Comparison of ENCODE assay signal across 11 cellular contexts in genomic region chr1:209704584-209704983, GRCh38. TPM values are rescaled to one million over a fixed set of nuclear protein-coding genes. Genes with fewer than 3 reads are reported as not detected.
DNase-seq lines count a peak whose midpoint lies in the region; ATAC-seq and TF ChIP-seq lines count a peak whose summit lies in the region.
"Had no signal": no experiment of that assay in that cellular context is flagged by ENCODE, and none has a peak within 500 bp of the region (broad histone marks: within the 10 kb centered on the region; RNA-seq: fewer than 3 reads in every experiment).

Gene HSD11B1 (plus strand): TSS chr1:209704846. CDS start chr1:209704943, 97 bp downstream.

- 50 to 58% methylated on average over 6 of the region's 6 CpGs for WGBS in lower leg skin, 2 donors
- 76 to 79% methylated on average over 4 to 6 of the region's 6 CpGs for WGBS in thyroid gland, 2 donors

- no peak for DNase-seq in activated CD8-positive, alpha-beta T cell treated with anti-CD3 and anti-CD28 coated beads for 36 hours
- DNase-seq in activated CD8-positive, alpha-beta T cell treated with anti-CD3 and anti-CD28 coated beads, Interleukin-2, amount 10 ng/mL, durations not matched to agents 7 days and 5 days = no peak
- DNase-seq in breast epithelium (ENCODE audit: low spot score in 2 of 2) (peak; percentile 53 to 65), lower leg skin (ENCODE audit: low spot score in 2 of 2) (peak; percentile 82 to 96), thyroid gland (peak; percentile 17), NCI-H2196 treated with DMSO at 0.1 percent for 48 hours (lab: John Stamatoyannopoulos, UW; ENCODE audit: unreplicated experiment) (no peak)
- DNase-seq in CD4-positive, alpha-beta memory T cell = no peak
- DNase-seq: activated CD4-positive, alpha-beta T cell treated with anti-CD3 and anti-CD28 coated beads, Interleukin-2, amount 50 U/mL, for 48 hours; NCI-H226 had no signal

- no peaks in the 10 kb centered on the region for H3K27me3 Mint-ChIP-seq in activated CD8-positive, alpha-beta T cell treated with anti-CD3 and anti-CD28 coated beads for 36 hours
- H3K27me3 Mint-ChIP-seq in activated CD8-positive, alpha-beta T cell treated with anti-CD3 and anti-CD28 coated beads, Interleukin-2, amount 10 ng/mL, durations not matched to agents 7 days and 5 days (ENCODE audit: low read depth) = no peaks in the 10 kb centered on the region
- peaks cover 0 to 3% of the 10 kb centered on the region in 2 donors for H3K27me3 Mint-ChIP-seq in CD4-positive, alpha-beta memory T cell

- no peaks in the 10 kb centered on the region for H3K36me3 Mint-ChIP-seq in activated CD8-positive, alpha-beta T cell treated with anti-CD3 and anti-CD28 coated beads for 36 hours (ENCODE audit: low read depth)
- no peaks in the 10 kb centered on the region for H3K36me3 Mint-ChIP-seq in activated CD8-positive, alpha-beta T cell treated with anti-CD3 and anti-CD28 coated beads, Interleukin-2, amount 10 ng/mL, durations not matched to agents 7 days and 5 days (ENCODE audit: low read depth)
- H3K36me3 Mint-ChIP-seq in CD4-positive, alpha-beta memory T cell = peaks cover 9 to 35% of the 10 kb centered on the region in 2 donors

- no peak for ATAC-seq in activated CD8-positive, alpha-beta T cell treated with anti-CD3 and anti-CD28 coated beads for 36 hours
- no peak for ATAC-seq in activated CD8-positive, alpha-beta T cell treated with anti-CD3 and anti-CD28 coated beads, Interleukin-2, amount 10 ng/mL, durations not matched to agents 7 days and 5 days
- no peak for ATAC-seq in GM19395 (IDR thresholded peaks at IDR 0.05; ENCODE audit: unreplicated experiment)

- no peak for TF ChIP-seq CTCF in activated CD8-positive, alpha-beta T cell treated with anti-CD3 and anti-CD28 coated beads for 36 hours (IDR thresholded peaks at IDR 0.05)
- TF ChIP-seq CTCF in breast epithelium (IDR thresholded peaks at IDR 0.05) (no peak), lower leg skin (IDR thresholded peaks at IDR 0.05) (no peak), thyroid gland (IDR thresholded peaks at IDR 0.05) (no peak)

- H3K9me3 Mint-ChIP-seq in activated CD8-positive, alpha-beta T cell treated with anti-CD3 and anti-CD28 coated beads for 36 hours = no peaks in the 10 kb centered on the region
- no peaks in the 10 kb centered on the region for H3K9me3 Mint-ChIP-seq in activated CD8-positive, alpha-beta T cell treated with anti-CD3 and anti-CD28 coated beads, Interleukin-2, amount 10 ng/mL, durations not matched to agents 7 days and 5 days (ENCODE audit: insufficient read depth)
- H3K9me3 Mint-ChIP-seq in CD4-positive, alpha-beta memory T cell = no peaks in the 10 kb centered on the region

- peak within 1 kb of the TSS; percentile 41 to 80 for H3K27ac ChIP-seq in breast epithelium
- no peak within 1 kb of the TSS for H3K27ac ChIP-seq in thyroid gland
- H3K27ac ChIP-seq in CD4-positive, alpha-beta memory T cell (ENCODE audit: low read depth, low read length) = no peak within 1 kb of the TSS

- intact Hi-C loops in activated CD8-positive, alpha-beta T cell treated with anti-CD3 and anti-CD28 coated beads for 36 hours (cut with micrococcal nuclease) = no loop called here
- intact Hi-C loops in breast epithelium (cut with DNase I; ENCODE audit: low total_unique reads) (no loop called here), lower leg skin (cut with DNase I; ENCODE audit: low total_unique reads) (no loop called here), thyroid gland (cut with DNase I) (no loop called here)
- intact Hi-C loops in CD4-positive, alpha-beta memory T cell (cut with micrococcal nuclease) = no loop called here

- POLR2A ChIA-PET in activated CD8-positive, alpha-beta T cell treated with anti-CD3 and anti-CD28 coated beads for 36 hours (lab: Charles Lee) = no interaction called here
- POLR2A ChIA-PET in activated CD8-positive, alpha-beta T cell treated with anti-CD3 and anti-CD28 coated beads, Interleukin-2, amount 10 ng/mL, durations not matched to agents 7 days and 5 days (lab: Charles Lee) = no interaction called here
- POLR2A ChIA-PET in CD4-positive, alpha-beta memory T cell (lab: Charles Lee; ENCODE audit: partially characterized antibody) = interaction anchor here (0.9 kb wide), 1 partner anchor 9 kb away, joined by 3 read pairs; no protein-coding TSS in a partner anchor

- H3K4me1 Mint-ChIP-seq in activated CD8-positive, alpha-beta T cell treated with anti-CD3 and anti-CD28 coated beads for 36 hours (ENCODE audit: low read depth) = peaks cover 33% of the 10 kb centered on the region
- H3K4me1 Mint-ChIP-seq in activated CD8-positive, alpha-beta T cell treated with anti-CD3 and anti-CD28 coated beads, Interleukin-2, amount 10 ng/mL, durations not matched to agents 7 days and 5 days (ENCODE audit: low read depth) = peaks cover 3% of the 10 kb centered on the region
- peaks cover 5 to 11% (median 8%) of the 10 kb centered on the region in 4 donors for H3K4me1 Mint-ChIP-seq in CD4-positive, alpha-beta memory T cell

- CTCF ChIA-PET in activated CD8-positive, alpha-beta T cell treated with anti-CD3 and anti-CD28 coated beads for 36 hours (lab: Charles Lee) = interaction anchor here (0.7 to 4.6 kb wide), 4 partner anchors 11 to 1273 kb away, joined by 3 to 29 read pairs (median 3); no protein-coding TSS in a partner anchor
- CTCF ChIA-PET in activated CD8-positive, alpha-beta T cell treated with anti-CD3 and anti-CD28 coated beads, Interleukin-2, amount 10 ng/mL, durations not matched to agents 7 days and 5 days (lab: Charles Lee) = interaction anchor here (1.0 to 1.7 kb wide), 3 partner anchors 12 to 135 kb away, joined by 3 to 5 read pairs (median 4); no protein-coding TSS in a partner anchor
- CTCF ChIA-PET in CD4-positive, alpha-beta memory T cell (lab: Charles Lee; ENCODE audit: partially characterized antibody) = interaction anchor here (1.5 to 1.7 kb wide), 3 partner anchors 11 to 138 kb away, joined by 4 to 5 read pairs (median 5); no protein-coding TSS in a partner anchor

- H3K4me1 ChIP-seq in breast epithelium (no peaks in the 10 kb centered on the region), thyroid gland (no peaks in the 10 kb centered on the region)
- H3K4me1 ChIP-seq in CD4-positive, alpha-beta memory T cell (ENCODE audit: insufficient read depth, low read length) = no peaks in the 10 kb centered on the region

- H3K4me3 ChIP-seq in breast epithelium (peak within 1 kb of the TSS in 1 of 3 donors; percentile 15), lower leg skin (ENCODE audit: low read depth, poor library complexity, severe bottlenecking) (no peak within 1 kb of the TSS), thyroid gland (replicated peaks in 1 of 3) (no peak within 1 kb of the TSS)
- H3K4me3 ChIP-seq in CD4-positive, alpha-beta memory T cell (ENCODE audit: low read length in 2 of 2) = no peak within 1 kb of the TSS

- no peak for TF ChIP-seq POLR2A in breast epithelium (IDR thresholded peaks at IDR 0.05)
- no peak for TF ChIP-seq POLR2A in lower leg skin (IDR thresholded peaks at IDR 0.05)
- TF ChIP-seq POLR2A in thyroid gland (IDR thresholded peaks at IDR 0.05) = no peak

- peak within 1 kb of the TSS; percentile 76 for H3K27ac Mint-ChIP-seq in activated CD8-positive, alpha-beta T cell treated with anti-CD3 and anti-CD28 coated beads for 36 hours
- no peak within 1 kb of the TSS for H3K27ac Mint-ChIP-seq in activated CD8-positive, alpha-beta T cell treated with anti-CD3 and anti-CD28 coated beads, Interleukin-2, amount 10 ng/mL, durations not matched to agents 7 days and 5 days
- H3K27ac Mint-ChIP-seq in CD4-positive, alpha-beta memory T cell = no peak within 1 kb of the TSS

- H3K9me3 ChIP-seq in breast epithelium (no peaks in the 10 kb centered on the region), thyroid gland (no peaks in the 10 kb centered on the region)
- no peaks in the 10 kb centered on the region for H3K9me3 ChIP-seq in CD4-positive, alpha-beta memory T cell (ENCODE audit: control insufficient read depth in 1 of 2, low read length in 2 of 2)

- H3K36me3 ChIP-seq in breast epithelium = no peaks in the 10 kb centered on the region
- H3K36me3 ChIP-seq in thyroid gland = no peaks in the 10 kb centered on the region
- H3K36me3 ChIP-seq in CD4-positive, alpha-beta memory T cell (ENCODE audit: insufficient read depth, low read length) = no peaks in the 10 kb centered on the region

- H3K27me3 ChIP-seq in breast epithelium (no peaks in the 10 kb centered on the region), thyroid gland (no peaks in the 10 kb centered on the region)
- no peaks in the 10 kb centered on the region for H3K27me3 ChIP-seq in CD4-positive, alpha-beta memory T cell (ENCODE audit: insufficient read depth, low read length)

- no peak within 1 kb of the TSS for H3K4me3 Mint-ChIP-seq in activated CD8-positive, alpha-beta T cell treated with anti-CD3 and anti-CD28 coated beads for 36 hours
- H3K4me3 Mint-ChIP-seq in activated CD8-positive, alpha-beta T cell treated with anti-CD3 and anti-CD28 coated beads, Interleukin-2, amount 10 ng/mL, durations not matched to agents 7 days and 5 days = no peak within 1 kb of the TSS
- H3K4me3 Mint-ChIP-seq in CD4-positive, alpha-beta memory T cell = no peak within 1 kb of the TSS

RNA-seq across cellular contexts. Expression of gene HSD11B1, which starts in this region (rescaled TPM):
- total RNA-seq in activated CD8-positive, alpha-beta T cell treated with anti-CD3 and anti-CD28 coated beads for 36 hours = under 1 TPM; 0.47 to 0.59 TPM
- total RNA-seq in activated CD8-positive, alpha-beta T cell treated with anti-CD3 and anti-CD28 coated beads, Interleukin-2, amount 10 ng/mL, durations not matched to agents 7 days and 5 days = not detected
- 10 to 100 TPM in 1 of 3 donors, 1 to 10 TPM in 1, under 1 TPM in 1; 0.88 to 90.1 (median 7.5) TPM for total RNA-seq in breast epithelium
- total RNA-seq in lower leg skin = 100 to 1,000 TPM in 1 of 4 donors, 10 to 100 TPM in 3; 37.1 to 166 (median 55.9) TPM
- total RNA-seq in thyroid gland = 10 to 100 TPM in 1 of 4 donors, 1 to 10 TPM in 3; 1.1 to 20.7 (median 2.4) TPM
- under 1 TPM in 1 of 2 experiments, not detected in 1; 0.49 TPM for total RNA-seq in CD4-positive, alpha-beta memory T cell
- polyA plus RNA-seq in CD4-positive, alpha-beta memory T cell = 1 to 10 TPM; 5.6 to 7.3 TPM
- total RNA-seq: A673 had no signal

Comparison
In these comparisons a context has a peak if more than half of its experiments do, and no peak if none do; other contexts are left out.
1. DNase-seq: peak in breast epithelium (2 of 2), lower leg skin (2 of 2) and thyroid gland (2 of 2); none in activated CD8-positive, alpha-beta T cell treated with anti-CD3 and anti-CD28 coated beads for 36 hours (single experiment), activated CD8-positive, alpha-beta T cell treated with anti-CD3 and anti-CD28 coated beads, Interleukin-2, amount 10 ng/mL, durations not matched to agents 7 days and 5 days (single experiment), CD4-positive, alpha-beta memory T cell (0 of 5) and NCI-H2196 treated with DMSO at 0.1 percent for 48 hours (single experiment).
2. H3K27ac ChIP-seq: peak in breast epithelium (2 of 2); none in thyroid gland (0 of 3) and CD4-positive, alpha-beta memory T cell (single experiment).